8 cellular contexts compared by ENCODE assay signal in genomic region chr16:85800321-85800669, GRCh38. TPM values are rescaled to one million over a fixed set of nuclear protein-coding genes. Genes with fewer than 3 reads are reported as not detected.
DNase-seq lines count a peak whose midpoint lies in the region; ATAC-seq, FAIRE-seq and TF ChIP-seq lines count a peak whose summit lies in the region.

No MANE protein-coding gene starts in this region.

- ATAC-seq in K562 = peak; percentile 47
- peak in 1 of 4 donors; percentile 2 for ATAC-seq in right lobe of liver

- peaks cover 38% of the 10 kb centered on the region for H3K36me3 ChIP-seq in MG63
- peaks cover 69% of the 10 kb centered on the region for H3K36me3 ChIP-seq in K562 (ENCODE audit: control insufficient read depth, insufficient read depth, low read length)
- peaks cover 0 to 41% (median 11%) of the 10 kb centered on the region in 4 donors for H3K36me3 ChIP-seq in right lobe of liver

- H3K9ac ChIP-seq in K562 (ENCODE audit: insufficient read depth in 1 of 2, low read depth in 2 of 2, low read length in 2 of 2) = peak overlapping the region; percentile 96

- H3K27me3 ChIP-seq in MG63 (no peaks in the 10 kb centered on the region), K562 (ENCODE audit: control insufficient read depth in 2 of 2, insufficient read depth in 2 of 2, low read length in 2 of 2) (no peaks in the 10 kb centered on the region), right lobe of liver (no peaks in the 10 kb centered on the region)

- H3K4me1 ChIP-seq in K562 (replicated peaks in 1 of 2; ENCODE audit: control insufficient read depth in 2 of 2, insufficient read depth in 2 of 2, low read length in 2 of 2) (peaks cover 6 to 11% of the 10 kb centered on the region in 2 experiments; a peak in 4 of 5 replicates), right lobe of liver (peaks cover 0 to 22% (median 11%) of the 10 kb centered on the region in 4 donors)

- H3K9me3 ChIP-seq in MG63 (no peaks in the 10 kb centered on the region), K562 (replicated peaks; ENCODE audit: control insufficient read depth, insufficient read depth, low read depth, low read length) (no peaks in the 10 kb centered on the region), right lobe of liver (no peaks in the 10 kb centered on the region)

- peaks cover 6% of the 10 kb centered on the region for H3K9me1 ChIP-seq in K562 (ENCODE audit: control insufficient read depth, insufficient read depth, low read length)

- H2AFZ ChIP-seq in K562 (ENCODE audit: low read depth, low read length) = no peak overlapping the region

- CTCF ChIA-PET in K562 (lab: Yijun Ruan, JAX; ENCODE audit: low intra/inter-chr PET ratio) = no interaction called here

- TF ChIP-seq CTCF in K562 (IDR thresholded peaks at IDR 0.05 in 2 of 3, conservative IDR thresholded peaks at IDR 0.05 in 1 of 3; ENCODE audit: insufficient read depth in 2 of 3, low read depth in 1 of 3, low read length in 3 of 3) (no peak), right lobe of liver (IDR thresholded peaks at IDR 0.05) (no peak)

- FAIRE-seq in GM12891 (lab: Jason Lieb, UNC) = peak; percentile 16
- peak; percentile 65 for FAIRE-seq in K562 (lab: Jason Lieb, UNC)

- in situ Hi-C loops in K562 (cut with MboI) = no loop called here

- intact Hi-C loops in K562 (cut with micrococcal nuclease) = no loop called here
- intact Hi-C loops in right lobe of liver (cut with DNase I) = no loop called here

- no TSS peak for BruUV-seq in K562 (replicated peaks; lab: Mats Ljungman, UMichigan)

- 1% methylated on average over 9 of the region's 9 CpGs for WGBS in K562 (ENCODE audit: insufficient coverage, low coverage, missing lambda C conversion rate)
- 2% methylated on average over 8 of the region's 9 CpGs for WGBS in right lobe of liver (ENCODE audit: insufficient coverage, low coverage, low lambda C conversion rate, missing lambda C conversion rate)

- H3K4me2 ChIP-seq in K562 (ENCODE audit: insufficient read depth, low read length) = peak overlapping the region; percentile 94

- H3K4me3 ChIP-seq in MG63 = peak overlapping the region; percentile 78
- H3K4me3 ChIP-seq in K562 = peak overlapping the region; percentile 97
- peak overlapping the region; percentile 96 to 100 (median 98) for H3K4me3 ChIP-seq in right lobe of liver

- TF ChIP-seq EP300 in K562 (IDR thresholded peaks at IDR 0.05; ENCODE audit: low read length) = no peak

- TF ChIP-seq RAD21 in K562 (CRISPR knock-in tag; conservative IDR thresholded peaks at IDR 0.05 in 1 of 2, IDR thresholded peaks at IDR 0.05 in 1 of 2) = no peak

- TF ChIP-seq POLR2A in GM12891 (IDR thresholded peaks at IDR 0.05; ENCODE audit: low read depth, low read length) = peak; percentile 64; the same call in 1 of the 2 replicates
- no peak for TF ChIP-seq POLR2A in K562 (conservative IDR thresholded peaks at IDR 0.05)
- TF ChIP-seq POLR2A in right lobe of liver (IDR thresholded peaks at IDR 0.05) = no peak

- H3K79me2 ChIP-seq in K562 (ENCODE audit: control insufficient read depth, insufficient read depth, low read length) = peaks cover 80% of the 10 kb centered on the region

- no peak for DNase-seq in GM12891 (ENCODE audit: insufficient read length, low spot score)
- no peak for DNase-seq in MG63
- DNase-seq in K562 (ENCODE audit: extremely low read depth in 1 of 4, low spot score in 3 of 4) = peak in 2 of 4 experiments; percentile 34 to 41
- DNase-seq in right lobe of liver = no peak
- DNase-seq in ureter (ENCODE audit: low spot score) = no peak
- DNase-seq in glomerular visceral epithelial cell (ENCODE audit: extremely low spot score) = no peak
- no peak for DNase-seq in D341Med (ENCODE audit: low spot score)

- POLR2A ChIA-PET in K562 (lab: Yijun Ruan, JAX) = interaction anchor here (0.6 to 1.3 kb wide), 5 partner anchors 12 to 231 kb away, joined by 3 read pairs; no protein-coding TSS in a partner anchor

- H3K27ac ChIP-seq in K562 (ENCODE audit: extremely low read depth, low read depth, low read length) = peak overlapping the region; percentile 96
- H3K27ac ChIP-seq in right lobe of liver = peak overlapping the region in 2 of 3 donors; percentile 93 to 95
- H3K27ac ChIP-seq in temporal lobe (ENCODE audit: low read depth, low read length) = peak overlapping the region; percentile 48

- H4K20me1 ChIP-seq in K562 (replicated peaks; ENCODE audit: control insufficient read depth, insufficient read depth, low read length) = peaks cover 15% of the 10 kb centered on the region

TF ChIP-seq in GM12891, 5 proteins besides CTCF, POLR2A, EP300 and RAD21 (continues in another document):
- TF ChIP-seq POLR2AphosphoS5 (IDR thresholded peaks at IDR 0.05; ENCODE audit: low read depth, low read length) = peak; percentile 47; the same call in 1 of the 2 replicates

TF ChIP-seq in K562, 482 proteins besides CTCF, POLR2A, EP300 and RAD21 (continues in another document):
- no peak for TF ChIP-seq NFIX (CRISPR knock-in tag; IDR thresholded peaks at IDR 0.05; ENCODE audit: low read depth)

RNA-seq across cellular contexts. Expression of gene COX4I1, which starts 0.8 kb away (rescaled TPM):
- polyA plus RNA-seq in GM12891 (2012; ENCODE audit: low read depth, missing spikeins) = 931 TPM
- 673 and 682 TPM in 2 replicates for total RNA-seq in MG63 (2014; rRNA removed; shearing (Covaris generic); ENCODE audit: low replicate concordance)
- 142 and 234 TPM in 2 replicates for total RNA-seq in K562 (2011; cell fraction: chromatin; rRNA removed; ENCODE audit: low replicate concordance)
- total RNA-seq in K562 (2011; cell fraction: nucleolus; rRNA removed) = 377 and 464 TPM in 2 replicates
- total RNA-seq in K562 (2011; cell fraction: nucleoplasm; rRNA removed) = 382 and 397 TPM in 2 replicates
- 941 and 994 TPM in 2 replicates for total RNA-seq in K562 (2014; rRNA removed)
- 526 and 685 TPM in 2 replicates for total RNA-seq in K562 (2014; rRNA removed; fragmentation: Illumina TruSeq; extraction: Trizol)
- 613 and 651 TPM in 2 replicates for total RNA-seq in K562 (2015; rRNA removed; fragmentation: Illumina TruSeq; extraction: Trizol)
- total RNA-seq in K562 (2021) = 827 and 832 TPM in 2 replicates
- polyA plus RNA-seq in K562 (2011; rRNA removed) = 1,032 and 1,039 TPM in 2 replicates
- polyA plus RNA-seq in K562 (2011; cell fraction: cytosol; rRNA removed) = 957 and 1,096 TPM in 2 replicates
- polyA plus RNA-seq in K562 (2011; cell fraction: nucleus; rRNA removed) = 594 and 697 TPM in 2 replicates
- polyA plus RNA-seq in K562 (2012) = 796 and 1,103 TPM in 2 replicates
- polyA plus RNA-seq in K562 (2014; fragmentation: Illumina TruSeq; extraction: Trizol) = 1,040 and 1,078 TPM in 2 replicates
- 1,000 to 10,000 TPM; 1,936 to 2,356 TPM for polyA plus RNA-seq in K562 (2014; fragmentation: Nextera tagmentation; extraction: Ambion mirVana)
- 1,078 and 1,164 TPM in 2 replicates for polyA plus RNA-seq in K562 (2014; rRNA removed)
- polyA minus RNA-seq in K562 (2011; rRNA and poly(A)+ RNA removed) = 533 and 536 TPM in 2 replicates
- polyA minus RNA-seq in K562 (2011; cell fraction: cytosol; rRNA and poly(A)+ RNA removed) = 193 and 209 TPM in 2 replicates
- polyA minus RNA-seq in K562 (2011; cell fraction: nucleus; rRNA and poly(A)+ RNA removed) = 68.0 and 114 TPM in 2 replicates
- 100 to 1,000 TPM; 247 to 417 (median 303) TPM for total RNA-seq in right lobe of liver
- total RNA-seq in temporal lobe = 164 TPM
- 485 TPM for total RNA-seq in ureter

RNA-seq across cellular contexts. Expression of gene EMC8, which starts 1.0 kb away (rescaled TPM):
- 15.3 TPM for polyA plus RNA-seq in GM12891 (2012; ENCODE audit: low read depth, missing spikeins)
- total RNA-seq in MG63 (2014; rRNA removed; shearing (Covaris generic); ENCODE audit: low replicate concordance) = 37.7 and 46.4 TPM in 2 replicates
- total RNA-seq in K562 (2011; cell fraction: chromatin; rRNA removed; ENCODE audit: low replicate concordance) = 39.0 and 71.6 TPM in 2 replicates
- 55.5 and 57.1 TPM in 2 replicates for total RNA-seq in K562 (2011; cell fraction: nucleolus; rRNA removed)
- total RNA-seq in K562 (2011; cell fraction: nucleoplasm; rRNA removed) = 52.4 and 64.5 TPM in 2 replicates
- total RNA-seq in K562 (2014; rRNA removed) = 81.8 and 86.4 TPM in 2 replicates
- total RNA-seq in K562 (2014; rRNA removed; fragmentation: Illumina TruSeq; extraction: Trizol) = 36.4 and 48.6 TPM in 2 replicates
- 49.9 and 56.4 TPM in 2 replicates for total RNA-seq in K562 (2015; rRNA removed; fragmentation: Illumina TruSeq; extraction: Trizol)
- total RNA-seq in K562 (2021) = 60.8 and 71.9 TPM in 2 replicates
- polyA plus RNA-seq in K562 (2011; rRNA removed) = 45.2 and 54.7 TPM in 2 replicates
- 64.7 and 82.3 TPM in 2 replicates for polyA plus RNA-seq in K562 (2011; cell fraction: cytosol; rRNA removed)
- polyA plus RNA-seq in K562 (2011; cell fraction: nucleus; rRNA removed) = 50.0 and 69.2 TPM in 2 replicates
- polyA plus RNA-seq in K562 (2012) = 35.1 and 36.5 TPM in 2 replicates
- 32.7 and 39.8 TPM in 2 replicates for polyA plus RNA-seq in K562 (2014; fragmentation: Illumina TruSeq; extraction: Trizol)
- 10 to 100 TPM; 11.4 to 14.0 TPM for polyA plus RNA-seq in K562 (2014; fragmentation: Nextera tagmentation; extraction: Ambion mirVana)
- 61.7 and 69.1 TPM in 2 replicates for polyA plus RNA-seq in K562 (2014; rRNA removed)
- polyA minus RNA-seq in K562 (2011; rRNA and poly(A)+ RNA removed) = 35.1 and 58.8 TPM in 2 replicates
- polyA minus RNA-seq in K562 (2011; cell fraction: cytosol; rRNA and poly(A)+ RNA removed) = 45.7 and 51.0 TPM in 2 replicates
- 26.1 and 37.0 TPM in 2 replicates for polyA minus RNA-seq in K562 (2011; cell fraction: nucleus; rRNA and poly(A)+ RNA removed)
- 10 to 100 TPM in 5 of 6 experiments, 1 to 10 TPM in 1; 9.2 to 22.4 (median 12.1) TPM for total RNA-seq in right lobe of liver
- 13.0 TPM for total RNA-seq in temporal lobe
- total RNA-seq in ureter = 34.3 TPM

RNA-seq across cellular contexts. Expression of gene C16orf74, which starts 49.4 kb away (rescaled TPM):
- 7.5 TPM for polyA plus RNA-seq in GM12891 (2012; ENCODE audit: low read depth, missing spikeins)
- total RNA-seq in MG63 (2014; rRNA removed; shearing (Covaris generic); ENCODE audit: low replicate concordance) = 4.6 and 8.7 TPM in 2 replicates
- not detected in 2 replicates for total RNA-seq in K562 (2011; cell fraction: chromatin; rRNA removed; ENCODE audit: low replicate concordance)
- total RNA-seq in K562 (2011; cell fraction: nucleolus; rRNA removed) = not detected in 2 replicates
- not detected in 2 replicates for total RNA-seq in K562 (2011; cell fraction: nucleoplasm; rRNA removed)
- total RNA-seq in K562 (2014; rRNA removed) (not detected in 2 replicates), K562 (2014; rRNA removed; fragmentation: Illumina TruSeq; extraction: Trizol) (not detected in 2 replicates), K562 (2015; rRNA removed; fragmentation: Illumina TruSeq; extraction: Trizol) (not detected in 2 replicates), K562 (2021) (not detected in 2 replicates), right lobe of liver (under 1 TPM in 4 of 6 experiments, not detected in 2; 0.31 to 0.98 (median 0.70) TPM), temporal lobe (0.98 TPM), ureter (33.6 TPM)
- polyA plus RNA-seq in K562 (2011; rRNA removed) (0.11 TPM in 1 of 2 replicates, not detected in the other), K562 (2014; fragmentation: Illumina TruSeq; extraction: Trizol) (not detected in 2 replicates), K562 (2014; fragmentation: Nextera tagmentation; extraction: Ambion mirVana) (not detected), K562 (2014; rRNA removed) (not detected in 2 replicates)
- polyA plus RNA-seq in K562 (2011; cell fraction: cytosol; rRNA removed) = not detected in 2 replicates
- not detected in 2 replicates for polyA plus RNA-seq in K562 (2011; cell fraction: nucleus; rRNA removed)
- not detected in 2 replicates for polyA plus RNA-seq in K562 (2012)
- not detected in 2 replicates for polyA minus RNA-seq in K562 (2011; rRNA and poly(A)+ RNA removed)
- polyA minus RNA-seq in K562 (2011; cell fraction: cytosol; rRNA and poly(A)+ RNA removed) = not detected in 2 replicates
- polyA minus RNA-seq in K562 (2011; cell fraction: nucleus; rRNA and poly(A)+ RNA removed) = not detected in 2 replicates
